In the genomic region with DNA sequence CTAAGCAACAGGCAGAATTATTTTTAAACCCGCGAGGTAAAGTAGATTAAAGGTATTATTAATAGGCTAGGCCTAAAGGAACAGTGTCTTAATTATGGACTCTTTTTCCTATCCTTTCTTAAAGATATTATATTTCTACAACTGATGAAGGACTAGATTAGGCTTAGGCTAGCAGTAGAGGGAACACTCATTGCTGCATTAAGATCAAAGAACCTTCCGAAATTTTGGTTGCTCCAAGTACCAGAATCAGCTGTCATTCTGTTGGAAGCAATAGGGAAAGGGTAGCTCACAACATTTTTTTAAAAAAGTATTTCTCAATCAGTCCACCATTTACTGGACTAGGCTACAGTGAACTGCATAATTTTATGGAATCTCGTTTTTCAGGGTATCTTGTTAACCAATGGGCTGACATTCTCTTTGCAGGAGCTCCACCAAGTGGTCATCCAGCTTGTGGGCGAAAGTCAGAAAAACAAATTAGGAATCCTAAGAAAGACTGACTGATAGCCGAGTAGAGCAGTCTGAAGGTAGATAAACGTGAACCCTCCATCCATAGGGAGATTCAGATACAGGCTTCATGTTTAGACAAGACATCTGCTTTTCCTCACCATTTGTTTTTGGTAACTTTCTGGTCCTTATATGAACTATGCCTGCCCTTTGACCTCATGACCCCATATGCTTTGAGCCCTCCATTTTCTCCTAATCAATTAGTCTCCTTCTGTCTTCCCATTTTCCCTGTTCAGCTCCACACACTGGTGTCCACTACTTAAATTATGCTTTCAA, we compare ENCODE assay signal across 8 cellular contexts.
DNase-seq lines count a peak whose midpoint lies in the region; ATAC-seq and TF ChIP-seq lines count a peak whose summit lies in the region.

No MANE protein-coding gene starts in this region.

- peak overlapping the region; percentile 80 for H3K27ac ChIP-seq in KOPT-K1 (ENCODE audit: low read depth, low read length, poor library complexity, severe bottlenecking)
- H3K27ac ChIP-seq in left lung, result peak overlapping the region; percentile 63 to 73
- peak overlapping the region in 4 of 5 donors; percentile 49 to 80 (median 70) for H3K27ac ChIP-seq in stomach

- WGBS in stomach, 5 donors, result 36 to 41% (median 38%) methylated on average over 7 of the region's 7 CpGs

- DNase-seq in NCI-H2107 treated with DMSO at 0.1 percent for 48 hours (lab: John Stamatoyannopoulos, UW; ENCODE audit: unreplicated experiment), result peak; percentile 15
- DNase-seq in NCI-H2107 (lab: John Stamatoyannopoulos, UW), result no peak
- DNase-seq in SKM-1 (lab: John Stamatoyannopoulos, UW; ENCODE audit: unreplicated experiment), result peak; percentile 47
- peak; percentile 80 for DNase-seq in dedifferentiated amniotic fluid mesenchymal stem cell (ENCODE audit: extremely low spot score)
- peak in 1 of 2 donors; percentile 50 for DNase-seq in left lung
- peak; percentile 60 for DNase-seq in stomach

- peak overlapping the region in 1 of 2 donors; percentile 34 for H3K4me3 ChIP-seq in left lung
- H3K4me3 ChIP-seq in stomach, result peak overlapping the region; percentile 28 to 37 (median 32)

- H3K4me1 ChIP-seq in left lung (peaks cover 5 to 52% of the 10 kb centered on the region in 2 donors), stomach (peaks cover 0 to 29% (median 12%) of the 10 kb centered on the region in 4 donors)

- H3K27me3 ChIP-seq in left lung, result no peaks in the 10 kb centered on the region
- H3K27me3 ChIP-seq in stomach, result no peaks in the 10 kb centered on the region

- H3K36me3 ChIP-seq in KOPT-K1 (ENCODE audit: insufficient read depth, low read length), result no peaks in the 10 kb centered on the region
- no peaks in the 10 kb centered on the region for H3K36me3 ChIP-seq in left lung
- no peaks in the 10 kb centered on the region for H3K36me3 ChIP-seq in stomach

- ATAC-seq in GM21723 (IDR thresholded peaks at IDR 0.05; ENCODE audit: unreplicated experiment) (peak; percentile 44), left lung (peak; percentile 92)

- TF ChIP-seq EP300 in stomach (IDR thresholded peaks at IDR 0.05), result no peak

- H3K9me3 ChIP-seq in KOPT-K1 (ENCODE audit: insufficient read depth, low read length, poor library complexity, severe bottlenecking) (no peaks in the 10 kb centered on the region), left lung (no peaks in the 10 kb centered on the region), stomach (no peaks in the 10 kb centered on the region)

- TF ChIP-seq CTCF in left lung (IDR thresholded peaks at IDR 0.05), result peak; percentile 52 to 68
- peak in 5 of 7 experiments; percentile 46 to 76 (median 53) for TF ChIP-seq CTCF in stomach (IDR thresholded peaks at IDR 0.05)

- no peak for TF ChIP-seq POLR2A in stomach (IDR thresholded peaks at IDR 0.05)

- intact Hi-C loops in left lung (cut with DNase I), result loop anchor here in 1 of 2 donors (5.0 kb wide), 1 partner anchor 125 kb away; no protein-coding TSS in a partner anchor
- intact Hi-C loops in stomach (cut with DNase I; ENCODE audit: low total_unique reads), result loop anchor here (10.0 kb wide), 1 partner anchor 98 kb away; no protein-coding TSS in a partner anchor
